27 cellular contexts compared by ENCODE assay signal in genomic region chr17:78991906-78992532, GRCh38. TPM values are rescaled to one million over a fixed set of nuclear protein-coding genes. Genes with fewer than 3 reads are reported as not detected.
DNase-seq lines count a peak whose midpoint lies in the region; ATAC-seq, FAIRE-seq and TF ChIP-seq lines count a peak whose summit lies in the region.
"Had no signal": no experiment of that assay in that cellular context is flagged by ENCODE, and none has a peak within 500 bp of the region (broad histone marks: within the 10 kb centered on the region; RNA-seq: fewer than 3 reads in every experiment).

No MANE protein-coding gene starts in this region.

- H3K79me1 ChIP-seq in trophoblast cell (ENCODE audit: low read length), result peaks cover 4% of the 10 kb centered on the region

- peaks cover 65% of the 10 kb centered on the region for H3K36me3 Mint-ChIP-seq in endodermal cell (ENCODE audit: low read depth)

- 94% methylated on average over 11 of the region's 22 CpGs for WGBS in right lobe of liver (ENCODE audit: insufficient coverage, low coverage, low lambda C conversion rate, missing lambda C conversion rate)
- 95% methylated on average over 22 of the region's 22 CpGs for WGBS in HepG2 (ENCODE audit: low lambda C conversion rate)
- WGBS in endodermal cell (ENCODE audit: insufficient coverage in 1 of 2, insufficient read length in 1 of 2), 2 experiments, result 93 to 94% methylated on average over 8 to 22 of the region's 22 CpGs
- 88 to 94% (median 91%) methylated on average over 17 to 22 of the region's 22 CpGs for WGBS in ovary, 3 donors
- WGBS in aorta, 2 donors, result 92 to 94% methylated on average over 22 of the region's 22 CpGs
- WGBS in trophoblast cell (ENCODE audit: extremely low coverage, insufficient coverage, insufficient read length), result no CpG with 5 or more reads among the region's 22 CpGs
- WGBS in small intestine, 3 donors, result 79 to 86% (median 81%) methylated on average over 22 of the region's 22 CpGs

- TF ChIP-seq RAD21 in HepG2 (CRISPR knock-in tag; IDR thresholded peaks at IDR 0.05), result no peak

- H3K18ac ChIP-seq in trophoblast cell (ENCODE audit: low read length), result no peak overlapping the region

- no peak overlapping the region for H3K4me3 ChIP-seq in right lobe of liver
- no peak overlapping the region for H3K4me3 ChIP-seq in HepG2 (replicated peaks in 1 of 3; ENCODE audit: insufficient read depth in 1 of 3, low read depth in 2 of 3, low read length in 3 of 3)
- H3K4me3 ChIP-seq in endodermal cell (ENCODE audit: low read length), result no peak overlapping the region
- H3K4me3 ChIP-seq in ovary, result no peak overlapping the region
- H3K4me3 ChIP-seq in aorta (ENCODE audit: low read length in 2 of 2), result no peak overlapping the region
- H3K4me3 ChIP-seq in trophoblast cell (ENCODE audit: low read depth, low read length), result no peak overlapping the region
- H3K4me3 ChIP-seq in small intestine (ENCODE audit: low read depth in 1 of 2, low read length in 2 of 2), result no peak overlapping the region
- H3K4me3 ChIP-seq: coronary artery, gastrocnemius medialis, hepatocyte, lung, MG63, thyroid gland had no signal

- no peak overlapping the region for H2BK120ac ChIP-seq in trophoblast cell (ENCODE audit: insufficient read depth, low read length, poor library complexity)

- ATAC-seq in right lobe of liver (no peak), HepG2 (no peak), aorta (ENCODE audit: low FRiP score) (no peak), HG02759 (IDR thresholded peaks at IDR 0.05; ENCODE audit: unreplicated experiment) (no peak)
- ATAC-seq: gastrocnemius medialis; stimulated activated naive CD8-positive, alpha-beta T cell treated with anti-CD3 and anti-CD28 coated beads, Interleukin-15, Interleukin-2, amounts not matched to agents 100 U/mL and 50 U/mL, for 24 hours had no signal

- H3K36me3 ChIP-seq in right lobe of liver (peaks cover 0 to 17% (median 0%) of the 10 kb centered on the region in 4 donors), HepG2 (replicated peaks in 1 of 2; ENCODE audit: control insufficient read depth in 1 of 2, insufficient read depth in 2 of 2, low read length in 2 of 2) (peaks cover 22 to 37% of the 10 kb centered on the region in 2 experiments), endodermal cell (ENCODE audit: control insufficient read depth, insufficient read depth, low read length) (peaks cover 47% of the 10 kb centered on the region), ovary (no peaks in the 10 kb centered on the region), aorta (ENCODE audit: control insufficient read depth in 1 of 2, insufficient read depth in 2 of 2, low read length in 1 of 2) (peaks cover 0 to 2% of the 10 kb centered on the region in 2 donors), trophoblast cell (ENCODE audit: control insufficient read depth in 1 of 2, insufficient read depth in 2 of 2, low read length in 2 of 2) (peaks cover 64 to 65% of the 10 kb centered on the region in 2 experiments), small intestine (ENCODE audit: control insufficient read depth in 2 of 2, insufficient read depth in 2 of 2, low read length in 2 of 2) (peaks cover 15 to 18% of the 10 kb centered on the region in 2 donors)

- H3K4ac ChIP-seq in trophoblast cell (ENCODE audit: low read depth, low read length), result no peak overlapping the region

- no peak overlapping the region for H3K9ac ChIP-seq in HepG2 (ENCODE audit: insufficient read depth, low read depth, low read length)
- H3K9ac ChIP-seq in endodermal cell (ENCODE audit: extremely low read depth, low read length, poor library complexity, severe bottlenecking), result no peak overlapping the region
- no peak overlapping the region for H3K9ac ChIP-seq in trophoblast cell (ENCODE audit: low read length)

- DNase-seq in right lobe of liver (peak; percentile 15 to 31 (median 30)), HepG2 (ENCODE audit: low spot score) (no peak), endodermal cell (peak; percentile 31), ovary (peak in 3 of 5 donors; percentile 5 to 32 (median 10)), aorta (peak; percentile 38 to 66), trophoblast cell (no peak), small intestine (no peak)
- DNase-seq: activated CD4-positive, alpha-beta T cell treated with anti-CD3 and anti-CD28 coated beads, Interleukin-2, amount 50 U/mL, for 4 hours; activated gamma-delta T cell treated with Interleukin-2 at 50 U/mL for 16 hours; amygdala; CD4-positive, alpha-beta memory T cell; DMS53; MG63; NCI-H2081; NCI-H345; NCI-H774; stimulated activated naive CD8-positive, alpha-beta T cell treated with anti-CD3 and anti-CD28 coated beads, Interleukin-15, Interleukin-2, amounts not matched to agents 100 U/mL and 50 U/mL, for 24 hours; T-helper 9 cell; thyroid gland had no signal

- POLR2A ChIA-PET in HepG2 (lab: Yijun Ruan, JAX), result no interaction called here

- H4K12ac ChIP-seq in trophoblast cell (ENCODE audit: low read depth, low read length), result no peak overlapping the region

- H4K91ac ChIP-seq in trophoblast cell (ENCODE audit: low read depth, low read length), result no peak overlapping the region

- no peaks in the 10 kb centered on the region for H3K27me3 Mint-ChIP-seq in endodermal cell (ENCODE audit: insufficient read depth)
- H3K27me3 Mint-ChIP-seq: CD4-positive, alpha-beta memory T cell had no signal

- H2AFZ ChIP-seq in HepG2 (ENCODE audit: low read length) (no peak overlapping the region), trophoblast cell (ENCODE audit: insufficient read depth, low read length, poor library complexity) (no peak overlapping the region)
- H2AFZ ChIP-seq: hepatocyte had no signal

- FAIRE-seq in HepG2 (lab: Jason Lieb, UNC) (no peak), small intestine (lab: Jason Lieb, UNC) (no peak)
- FAIRE-seq: bronchial epithelial cell, G401.6 had no signal

- no peak for TF ChIP-seq EP300 in HepG2 (IDR thresholded peaks at IDR 0.05; ENCODE audit: low read depth in 2 of 2, low read length in 2 of 2)
- no peak for TF ChIP-seq EP300 in HepG2 (CRISPR knock-in tag; IDR thresholded peaks at IDR 0.05; ENCODE audit: borderline replicate concordance)
- no peak for TF ChIP-seq EP300 in ovary (IDR thresholded peaks at IDR 0.05)

- H2BK5ac ChIP-seq in trophoblast cell (ENCODE audit: low read depth, low read length, poor library complexity), result no peak overlapping the region

- H3K27ac ChIP-seq in right lobe of liver (no peak overlapping the region), HepG2 (ENCODE audit: extremely low read length, insufficient read depth, low read length) (no peak overlapping the region), endodermal cell (ENCODE audit: low read depth, low read length) (no peak overlapping the region), ovary (no peak overlapping the region), aorta (ENCODE audit: low read depth in 1 of 2, low read length in 2 of 2) (no peak overlapping the region), trophoblast cell (ENCODE audit: low read depth, low read length) (no peak overlapping the region), small intestine (ENCODE audit: low read depth in 1 of 2, low read length in 1 of 2) (no peak overlapping the region)
- H3K27ac ChIP-seq: coronary artery, hepatocyte, thyroid gland had no signal

- H3K79me2 ChIP-seq in HepG2 (ENCODE audit: insufficient read depth, low read length) (no peaks in the 10 kb centered on the region), trophoblast cell (ENCODE audit: control insufficient read depth, insufficient read depth, low read length, poor library complexity) (no peaks in the 10 kb centered on the region)
- H3K79me2 ChIP-seq: hepatocyte had no signal

- no TSS peak for BruUV-seq in HepG2 (replicated peaks; lab: Mats Ljungman, UMichigan)

- H3K9me3 ChIP-seq in right lobe of liver (no peaks in the 10 kb centered on the region), HepG2 (ENCODE audit: low read length) (no peaks in the 10 kb centered on the region), endodermal cell (ENCODE audit: control insufficient read depth, low read length) (no peaks in the 10 kb centered on the region), ovary (no peaks in the 10 kb centered on the region), aorta (ENCODE audit: control insufficient read depth, low read length) (no peaks in the 10 kb centered on the region), trophoblast cell (ENCODE audit: insufficient read depth, low read depth, low read length) (peaks cover 7% of the 10 kb centered on the region), small intestine (ENCODE audit: control insufficient read depth, low read depth) (no peaks in the 10 kb centered on the region)
- H3K9me3 ChIP-seq: gastrocnemius medialis, MG63, thyroid gland had no signal

- H3K4me3 Mint-ChIP-seq in endodermal cell, result no peak overlapping the region
- H3K4me3 Mint-ChIP-seq: CD4-positive, alpha-beta memory T cell; WTC11 had no signal

- TF ChIP-seq POLR2A in right lobe of liver (IDR thresholded peaks at IDR 0.05), result no peak
- TF ChIP-seq POLR2A in HepG2 (IDR thresholded peaks at IDR 0.05; ENCODE audit: insufficient read depth in 1 of 2, low read depth in 2 of 2, low read length in 2 of 2), result no peak
- no peak for TF ChIP-seq POLR2A in ovary (IDR thresholded peaks at IDR 0.05)

- no peaks in the 10 kb centered on the region for H3K27me3 ChIP-seq in right lobe of liver
- H3K27me3 ChIP-seq in HepG2 (ENCODE audit: control insufficient read depth in 1 of 2, insufficient read depth in 2 of 2, low read length in 2 of 2), result no peaks in the 10 kb centered on the region
- H3K27me3 ChIP-seq in endodermal cell (ENCODE audit: control insufficient read depth, insufficient read depth, low read length, poor library complexity, severe bottlenecking), result no peaks in the 10 kb centered on the region
- no peaks in the 10 kb centered on the region for H3K27me3 ChIP-seq in ovary
- no peaks in the 10 kb centered on the region for H3K27me3 ChIP-seq in aorta (ENCODE audit: control insufficient read depth in 1 of 2, insufficient read depth in 2 of 2, low read length in 1 of 2)
- H3K27me3 ChIP-seq in trophoblast cell (ENCODE audit: insufficient read depth, low read length), result no peaks in the 10 kb centered on the region
- H3K27me3 ChIP-seq in small intestine (ENCODE audit: control insufficient read depth in 2 of 2, insufficient read depth in 2 of 2, low read length in 2 of 2), result no peaks in the 10 kb centered on the region
- H3K27me3 ChIP-seq: gastrocnemius medialis, hepatocyte, MG63, thyroid gland had no signal

- no peaks in the 10 kb centered on the region for H3K9me3 Mint-ChIP-seq in endodermal cell
- H3K9me3 Mint-ChIP-seq: CD4-positive, alpha-beta memory T cell; WTC11 had no signal

- H3K4me2 ChIP-seq in HepG2 (ENCODE audit: low read depth, low read length), result no peak overlapping the region
- H3K4me2 ChIP-seq in trophoblast cell (ENCODE audit: low read length), result no peak overlapping the region
- H3K4me2 ChIP-seq: hepatocyte had no signal

- H2BK12ac ChIP-seq in trophoblast cell (ENCODE audit: low read length), result no peak overlapping the region

- no peaks in the 10 kb centered on the region for H3K4me1 ChIP-seq in right lobe of liver
- H3K4me1 ChIP-seq in HepG2 (ENCODE audit: insufficient read depth, low read length), result peaks cover 5% of the 10 kb centered on the region
- H3K4me1 ChIP-seq in endodermal cell (ENCODE audit: control insufficient read depth, insufficient read depth, low read length), result no peaks in the 10 kb centered on the region
- H3K4me1 ChIP-seq in ovary (ENCODE audit: insufficient read depth), result peaks cover 9% of the 10 kb centered on the region
- H3K4me1 ChIP-seq in aorta (ENCODE audit: control insufficient read depth in 1 of 2, insufficient read depth in 2 of 2, low read length in 2 of 2), result no peaks in the 10 kb centered on the region
- peaks cover 9 to 10% of the 10 kb centered on the region in 2 experiments for H3K4me1 ChIP-seq in trophoblast cell (ENCODE audit: control insufficient read depth in 1 of 2, insufficient read depth in 2 of 2, low read length in 2 of 2)
- H3K4me1 ChIP-seq in small intestine (ENCODE audit: control insufficient read depth in 2 of 2, insufficient read depth in 1 of 2, low read depth in 1 of 2, low read length in 1 of 2), result peaks cover 2 to 7% of the 10 kb centered on the region in 2 donors

- no peak overlapping the region for H3K23ac ChIP-seq in trophoblast cell (ENCODE audit: low read length)

- no peak overlapping the region for H3K14ac ChIP-seq in trophoblast cell (ENCODE audit: low read length)

- no peak overlapping the region for H3K27ac Mint-ChIP-seq in endodermal cell
- H3K27ac Mint-ChIP-seq: WTC11 had no signal

- H3K4me1 Mint-ChIP-seq in endodermal cell, result no peaks in the 10 kb centered on the region

- H2AK5ac ChIP-seq in trophoblast cell (ENCODE audit: low read length), result no peak overlapping the region

- H4K8ac ChIP-seq in trophoblast cell (ENCODE audit: low read depth, low read length), result no peak overlapping the region

- intact Hi-C loops in right lobe of liver (cut with DNase I), result no loop called here
- intact Hi-C loops in HepG2 (cut with micrococcal nuclease; ENCODE audit: unreplicated experiment), result loop anchor here (2.0 kb wide), 1 partner anchor 53 kb away; no protein-coding TSS in a partner anchor
- intact Hi-C loops in ovary (cut with DNase I), result loop anchor here in 2 of 4 donors (2.0 to 10.0 kb wide), 2 partner anchors 47 to 403 kb away; no protein-coding TSS in a partner anchor
- intact Hi-C loops in aorta (cut with DNase I), result no loop called here

- CTCF ChIA-PET in HepG2 (lab: Yijun Ruan, JAX; ENCODE audit: low intra/inter-chr PET ratio, low total read pairs), result no interaction called here

- H4K20me1 ChIP-seq in HepG2 (ENCODE audit: insufficient read depth, low read length), result no peaks in the 10 kb centered on the region

- in situ Hi-C loops in HepG2 (cut with HindIII; ENCODE audit: extremely low pct_ligation_motif_present, low pct_unique_long_range_greater_than_20kb), result no loop called here

- TF ChIP-seq CTCF in right lobe of liver (IDR thresholded peaks at IDR 0.05), result no peak
- no peak for TF ChIP-seq CTCF in HepG2 (CRISPR knock-in tag; IDR thresholded peaks at IDR 0.05)
- TF ChIP-seq CTCF in endodermal cell (conservative IDR thresholded peaks at IDR 0.05), result no peak
- TF ChIP-seq CTCF in ovary (IDR thresholded peaks at IDR 0.05), result no peak

RNA-seq across cellular contexts. Expression of gene LGALS3BP, which starts 12.3 kb away (rescaled TPM):
- total RNA-seq in right lobe of liver (100 to 1,000 TPM in 4 of 6 experiments, 10 to 100 TPM in 2; 82.8 to 257 (median 121) TPM), HepG2 (2016; rRNA removed; fragmentation: Illumina TruSeq; extraction: Trizol) (116 and 332 TPM in 2 replicates), endodermal cell (10 to 100 TPM; 23.3 to 71.4 TPM), ovary (100 to 1,000 TPM; 191 to 584 (median 250) TPM), aorta (100 to 1,000 TPM; 110 to 156 TPM)
- total RNA-seq in HepG2 (2016; cell fraction: cytosol; rRNA removed; fragmentation: Illumina TruSeq; extraction: Trizol; ENCODE audit: low read depth), result 62.3 and 63.4 TPM in 2 replicates
- 116 and 342 TPM in 2 replicates for total RNA-seq in HepG2 (2016; cell fraction: insoluble cytoplasmic fraction; rRNA removed; fragmentation: Illumina TruSeq; extraction: Trizol)
- total RNA-seq in HepG2 (2016; cell fraction: membrane; rRNA removed; fragmentation: Illumina TruSeq; extraction: Trizol), result 57.6 and 60.1 TPM in 2 replicates
- total RNA-seq in HepG2 (2016; cell fraction: nucleus; rRNA removed; fragmentation: Illumina TruSeq; extraction: Trizol), result 311 and 384 TPM in 2 replicates
- polyA plus RNA-seq in HepG2 (2011; rRNA removed) (137 and 185 TPM in 2 replicates), ovary (100 to 1,000 TPM; 214 to 251 TPM), aorta (100 to 1,000 TPM in 1 of 2 donors, 10 to 100 TPM in 1; 70.7 to 174 TPM), small intestine (100 to 1,000 TPM; 181 to 326 (median 255) TPM)
- polyA plus RNA-seq in HepG2 (2011; cell fraction: cytosol; rRNA removed), result 89.4 and 111 TPM in 2 replicates
- 667 and 704 TPM in 2 replicates for polyA plus RNA-seq in HepG2 (2011; cell fraction: nucleus; rRNA removed)
- polyA plus RNA-seq in HepG2 (2012), result 341 and 458 TPM in 2 replicates
- polyA plus RNA-seq in HepG2 (2016; cell fraction: cytosol; fragmentation: Illumina TruSeq; extraction: Trizol; ENCODE audit: low read depth), result 36.8 and 37.2 TPM in 2 replicates
- polyA plus RNA-seq in HepG2 (2016; cell fraction: insoluble cytoplasmic fraction; fragmentation: Illumina TruSeq; extraction: Trizol; ENCODE audit: low read depth), result 103 and 140 TPM in 2 replicates
- 41.5 and 48.5 TPM in 2 replicates for polyA plus RNA-seq in HepG2 (2016; cell fraction: membrane; fragmentation: Illumina TruSeq; extraction: Trizol; ENCODE audit: low read depth)
- polyA plus RNA-seq in HepG2 (2016; cell fraction: nucleus; fragmentation: Illumina TruSeq; extraction: Trizol; ENCODE audit: insufficient read depth, low read depth), result 669 and 711 TPM in 2 replicates
- polyA minus RNA-seq in HepG2 (2011; rRNA and poly(A)+ RNA removed; ENCODE audit: low replicate concordance), result 165 and 565 TPM in 2 replicates
- polyA minus RNA-seq in HepG2 (2011; cell fraction: cytosol; rRNA and poly(A)+ RNA removed), result 316 and 377 TPM in 2 replicates
- 112 and 148 TPM in 2 replicates for polyA minus RNA-seq in HepG2 (2011; cell fraction: nucleus; rRNA and poly(A)+ RNA removed)
- 51.4 TPM for polyA plus RNA-seq in endodermal cell (2013, experiment 1 of 2)
- 47.9 TPM for polyA plus RNA-seq in endodermal cell (2013, experiment 2 of 2)
- 9.1 and 9.3 TPM in 2 replicates for polyA plus RNA-seq in trophoblast cell (2013)

RNA-seq across cellular contexts. Expression of gene CANT1, which starts 17.5 kb away (rescaled TPM):
- total RNA-seq in right lobe of liver (10 to 100 TPM; 15.6 to 26.3 (median 18.7) TPM), HepG2 (2016; rRNA removed; fragmentation: Illumina TruSeq; extraction: Trizol) (24.9 and 34.1 TPM in 2 replicates), endodermal cell (10 to 100 TPM; 57.5 to 61.8 TPM), ovary (10 to 100 TPM; 20.4 to 48.8 (median 34.3) TPM), aorta (10 to 100 TPM; 37.5 to 45.5 TPM)
- 4.7 and 7.2 TPM in 2 replicates for total RNA-seq in HepG2 (2016; cell fraction: cytosol; rRNA removed; fragmentation: Illumina TruSeq; extraction: Trizol; ENCODE audit: low read depth)
- total RNA-seq in HepG2 (2016; cell fraction: insoluble cytoplasmic fraction; rRNA removed; fragmentation: Illumina TruSeq; extraction: Trizol), result 22.7 and 35.6 TPM in 2 replicates
- 18.3 and 22.7 TPM in 2 replicates for total RNA-seq in HepG2 (2016; cell fraction: membrane; rRNA removed; fragmentation: Illumina TruSeq; extraction: Trizol)
- total RNA-seq in HepG2 (2016; cell fraction: nucleus; rRNA removed; fragmentation: Illumina TruSeq; extraction: Trizol), result 34.4 and 36.1 TPM in 2 replicates
- polyA plus RNA-seq in HepG2 (2011; rRNA removed) (42.1 and 42.6 TPM in 2 replicates), ovary (10 to 100 TPM; 18.6 to 33.8 TPM), aorta (10 to 100 TPM; 11.0 to 14.5 TPM), small intestine (10 to 100 TPM; 16.8 to 90.5 (median 20.3) TPM)
- 32.0 and 42.2 TPM in 2 replicates for polyA plus RNA-seq in HepG2 (2011; cell fraction: cytosol; rRNA removed)
- polyA plus RNA-seq in HepG2 (2011; cell fraction: nucleus; rRNA removed), result 39.8 and 43.1 TPM in 2 replicates
- polyA plus RNA-seq in HepG2 (2012), result 25.0 and 32.7 TPM in 2 replicates
- 5.6 TPM in 2 replicates for polyA plus RNA-seq in HepG2 (2016; cell fraction: cytosol; fragmentation: Illumina TruSeq; extraction: Trizol; ENCODE audit: low read depth)
- 23.0 and 24.4 TPM in 2 replicates for polyA plus RNA-seq in HepG2 (2016; cell fraction: insoluble cytoplasmic fraction; fragmentation: Illumina TruSeq; extraction: Trizol; ENCODE audit: low read depth)
- 13.8 and 16.2 TPM in 2 replicates for polyA plus RNA-seq in HepG2 (2016; cell fraction: membrane; fragmentation: Illumina TruSeq; extraction: Trizol; ENCODE audit: low read depth)
- 44.9 and 45.4 TPM in 2 replicates for polyA plus RNA-seq in HepG2 (2016; cell fraction: nucleus; fragmentation: Illumina TruSeq; extraction: Trizol; ENCODE audit: insufficient read depth, low read depth)
- polyA minus RNA-seq in HepG2 (2011; rRNA and poly(A)+ RNA removed; ENCODE audit: low replicate concordance), result 46.8 and 73.3 TPM in 2 replicates
- 34.5 and 40.3 TPM in 2 replicates for polyA minus RNA-seq in HepG2 (2011; cell fraction: cytosol; rRNA and poly(A)+ RNA removed)
- 27.8 and 31.3 TPM in 2 replicates for polyA minus RNA-seq in HepG2 (2011; cell fraction: nucleus; rRNA and poly(A)+ RNA removed)
- 50.7 TPM for polyA plus RNA-seq in endodermal cell (2013, experiment 1 of 2)
- 48.7 TPM for polyA plus RNA-seq in endodermal cell (2013, experiment 2 of 2)
- 60.8 and 62.9 TPM in 2 replicates for polyA plus RNA-seq in trophoblast cell (2013)

RNA-seq across cellular contexts. Expression of gene C1QTNF1, which starts 31.9 kb away (rescaled TPM):
- total RNA-seq in right lobe of liver (10 to 100 TPM in 5 of 6 experiments, 1 to 10 TPM in 1; 9.8 to 40.2 (median 26.2) TPM), HepG2 (2016; rRNA removed; fragmentation: Illumina TruSeq; extraction: Trizol) (0.18 and 0.36 TPM in 2 replicates), endodermal cell (10 to 100 TPM; 16.0 to 16.5 TPM), ovary (10 to 100 TPM; 41.1 to 85.9 (median 53.5) TPM), aorta (100 to 1,000 TPM; 157 to 439 TPM)
- 0.30 TPM in 1 of 2 replicates, not detected in the other for total RNA-seq in HepG2 (2016; cell fraction: cytosol; rRNA removed; fragmentation: Illumina TruSeq; extraction: Trizol; ENCODE audit: low read depth)
- total RNA-seq in HepG2 (2016; cell fraction: insoluble cytoplasmic fraction; rRNA removed; fragmentation: Illumina TruSeq; extraction: Trizol), result 0.10 and 0.58 TPM in 2 replicates
- 0.06 and 0.31 TPM in 2 replicates for total RNA-seq in HepG2 (2016; cell fraction: membrane; rRNA removed; fragmentation: Illumina TruSeq; extraction: Trizol)
- 0.56 and 0.90 TPM in 2 replicates for total RNA-seq in HepG2 (2016; cell fraction: nucleus; rRNA removed; fragmentation: Illumina TruSeq; extraction: Trizol)
- polyA plus RNA-seq in HepG2 (2011; rRNA removed) (0.86 and 2.1 TPM in 2 replicates), ovary (10 to 100 TPM; 17.9 to 69.4 TPM), aorta (100 to 1,000 TPM in 1 of 2 donors, 10 to 100 TPM in 1; 98.8 to 361 TPM), small intestine (10 to 100 TPM in 1 of 3 donors, 1 to 10 TPM in 1, under 1 TPM in 1; 0.67 to 57.4 (median 2.4) TPM)
- polyA plus RNA-seq in HepG2 (2011; cell fraction: cytosol; rRNA removed), result 0.94 and 1.2 TPM in 2 replicates
- 1.4 TPM in 2 replicates for polyA plus RNA-seq in HepG2 (2011; cell fraction: nucleus; rRNA removed)
- polyA plus RNA-seq in HepG2 (2012), result 1.0 and 1.5 TPM in 2 replicates
- polyA plus RNA-seq in HepG2 (2016; cell fraction: cytosol; fragmentation: Illumina TruSeq; extraction: Trizol; ENCODE audit: low read depth), result 0.08 TPM in 1 of 2 replicates, not detected in the other
- 0.12 and 0.25 TPM in 2 replicates for polyA plus RNA-seq in HepG2 (2016; cell fraction: insoluble cytoplasmic fraction; fragmentation: Illumina TruSeq; extraction: Trizol; ENCODE audit: low read depth)
- 0.09 and 0.17 TPM in 2 replicates for polyA plus RNA-seq in HepG2 (2016; cell fraction: membrane; fragmentation: Illumina TruSeq; extraction: Trizol; ENCODE audit: low read depth)
- 0.45 and 0.55 TPM in 2 replicates for polyA plus RNA-seq in HepG2 (2016; cell fraction: nucleus; fragmentation: Illumina TruSeq; extraction: Trizol; ENCODE audit: insufficient read depth, low read depth)
- 2.2 TPM in 1 of 2 replicates, not detected in the other for polyA minus RNA-seq in HepG2 (2011; rRNA and poly(A)+ RNA removed; ENCODE audit: low replicate concordance)
- 0.59 and 0.70 TPM in 2 replicates for polyA minus RNA-seq in HepG2 (2011; cell fraction: cytosol; rRNA and poly(A)+ RNA removed)
- 1.6 and 2.2 TPM in 2 replicates for polyA minus RNA-seq in HepG2 (2011; cell fraction: nucleus; rRNA and poly(A)+ RNA removed)
- 1.5 TPM for polyA plus RNA-seq in endodermal cell (2013, experiment 1 of 2)
- 1.7 TPM for polyA plus RNA-seq in endodermal cell (2013, experiment 2 of 2)
- polyA plus RNA-seq in trophoblast cell (2013), result 11.5 and 12.7 TPM in 2 replicates
- total RNA-seq: CD4-positive, alpha-beta memory T cell had no signal
- polyA plus RNA-seq: CD4-positive, alpha-beta memory T cell had no signal

Comparison
In these comparisons a context has a peak if more than half of its experiments do, and no peak if none do; other contexts are left out.
1. DNase-seq: peak in right lobe of liver (3 of 3), endodermal cell (single experiment), ovary (3 of 5) and aorta (2 of 2); none in HepG2 (single experiment), trophoblast cell (0 of 2) and small intestine (single experiment).
2. RNA of gene C1QTNF1, which starts 31.9 kb away (total RNA-seq): 157 to 439 TPM in aorta, 41.1 to 85.9 TPM in ovary, 9.8 to 40.2 TPM in right lobe of liver and 16.0 to 16.5 TPM in endodermal cell; 0.06 to 0.90 TPM in HepG2; every median in the first group is over 4 times any median in the second.